Comparison of ENCODE assay signal across 9 cellular contexts in the genomic region with DNA sequence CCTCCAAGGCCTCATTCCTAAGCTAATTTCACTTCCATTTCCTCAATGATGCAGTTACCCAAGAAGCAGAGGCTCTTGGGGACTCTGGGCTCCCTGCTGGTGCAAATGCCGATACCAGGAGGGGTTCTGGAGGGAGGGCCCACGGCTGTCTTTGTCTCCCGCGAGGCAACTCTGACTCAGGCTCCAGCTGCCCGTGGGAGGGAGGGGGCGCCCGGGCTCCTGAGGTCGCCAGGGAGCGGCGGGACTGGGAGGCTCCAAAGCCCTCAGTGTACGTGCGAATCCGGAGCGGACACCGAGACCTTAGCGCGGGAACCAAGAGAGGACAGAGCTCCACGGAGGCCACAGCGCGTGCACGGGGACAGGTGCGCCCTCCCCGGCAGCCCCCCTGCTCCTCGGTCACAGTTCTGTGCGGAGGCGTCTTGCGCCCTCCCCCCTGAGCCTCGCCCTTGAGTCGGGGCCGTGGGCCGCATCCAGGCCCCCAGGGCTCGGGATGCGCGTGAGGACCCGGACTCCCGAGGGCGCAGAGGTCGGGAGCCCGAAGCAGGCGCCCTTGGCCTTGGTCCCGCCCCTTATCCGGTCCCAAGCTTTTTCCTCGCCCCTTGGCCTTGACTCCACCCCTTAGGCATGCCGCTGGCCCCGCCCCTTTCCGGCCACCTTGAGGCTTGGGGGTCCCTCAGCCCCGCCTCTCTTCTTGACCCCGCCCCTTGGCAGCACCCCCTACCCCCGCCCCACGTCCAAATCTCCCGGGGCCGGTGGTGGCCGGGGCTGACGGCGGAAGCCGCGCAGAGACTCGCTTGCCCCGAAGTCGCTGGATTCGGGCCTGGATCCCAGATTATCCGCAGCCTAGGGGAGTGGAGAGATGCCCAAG. TPM values are rescaled to one million over a fixed set of nuclear protein-coding genes. Genes with fewer than 3 reads are reported as not detected.
DNase-seq lines count a peak whose midpoint lies in the region; ATAC-seq and TF ChIP-seq lines count a peak whose summit lies in the region.
"Had no signal": no experiment of that assay in that cellular context is flagged by ENCODE, and none has a peak within 500 bp of the region (broad histone marks: within the 10 kb centered on the region; RNA-seq: fewer than 3 reads in every experiment).

No MANE protein-coding gene starts in this region.

- H3K9me3 ChIP-seq in heart right ventricle, result no peaks in the 10 kb centered on the region

- H3K4me3 Mint-ChIP-seq in IgD-negative memory B cell, result peak overlapping the region; percentile 76 to 92 (median 91)
- peak overlapping the region; percentile 69 for H3K4me3 Mint-ChIP-seq in activated T-helper 1 cell treated with anti-CD3 and anti-CD28 coated beads, Interleukin-12 subunit alpha, Interleukin-12 subunit beta, Interleukin-2, Interleukin-4 antibody, amounts not matched to agents 30 ng/mL and 10 ng/mL and 1 ng/mL, durations not matched to agents 14 hours and 24 hours and 36 hours

- peaks cover 12% of the 10 kb centered on the region for H3K27me3 Mint-ChIP-seq in IgD-negative memory B cell
- peaks cover 31% of the 10 kb centered on the region for H3K27me3 Mint-ChIP-seq in activated T-helper 1 cell treated with anti-CD3 and anti-CD28 coated beads, Interleukin-12 subunit alpha, Interleukin-12 subunit beta, Interleukin-2, Interleukin-4 antibody, amounts not matched to agents 30 ng/mL and 10 ng/mL and 1 ng/mL, durations not matched to agents 14 hours and 24 hours and 36 hours (ENCODE audit: insufficient read depth)

- DNase-seq in Caki2 (ENCODE audit: low read depth) (peak; percentile 33), heart right ventricle (peak; percentile 67 to 74), renal cortical epithelial cell (ENCODE audit: low read depth) (peak; percentile 26), KG1 (lab: John Stamatoyannopoulos, UW) (no peak), HEK293T (ENCODE audit: extremely low spot score) (no peak)
- DNase-seq in activated T-helper 1 cell treated with anti-CD3 and anti-CD28 coated beads, Interleukin-12 subunit alpha, Interleukin-12 subunit beta, Interleukin-2, Interleukin-4 antibody, amounts not matched to agents 30 ng/mL and 10 ng/mL and 1 ng/mL, durations not matched to agents 14 hours and 24 hours and 36 hours (ENCODE audit: low spot score), result no peak

- TF ChIP-seq CTCF in heart right ventricle (IDR thresholded peaks at IDR 0.05), result no peak

- H3K36me3 Mint-ChIP-seq in IgD-negative memory B cell, result peaks cover 8% of the 10 kb centered on the region
- no peaks in the 10 kb centered on the region for H3K36me3 Mint-ChIP-seq in activated T-helper 1 cell treated with anti-CD3 and anti-CD28 coated beads, Interleukin-12 subunit alpha, Interleukin-12 subunit beta, Interleukin-2, Interleukin-4 antibody, amounts not matched to agents 30 ng/mL and 10 ng/mL and 1 ng/mL, durations not matched to agents 14 hours and 24 hours and 36 hours (ENCODE audit: low read depth)

- no peaks in the 10 kb centered on the region for H3K9me3 Mint-ChIP-seq in IgD-negative memory B cell
- H3K9me3 Mint-ChIP-seq in activated T-helper 1 cell treated with anti-CD3 and anti-CD28 coated beads, Interleukin-12 subunit alpha, Interleukin-12 subunit beta, Interleukin-2, Interleukin-4 antibody, amounts not matched to agents 30 ng/mL and 10 ng/mL and 1 ng/mL, durations not matched to agents 14 hours and 24 hours and 36 hours, result no peaks in the 10 kb centered on the region

- H3K4me1 Mint-ChIP-seq in IgD-negative memory B cell, result peaks cover 39 to 59% (median 53%) of the 10 kb centered on the region in 3 donors
- peaks cover 6% of the 10 kb centered on the region for H3K4me1 Mint-ChIP-seq in activated T-helper 1 cell treated with anti-CD3 and anti-CD28 coated beads, Interleukin-12 subunit alpha, Interleukin-12 subunit beta, Interleukin-2, Interleukin-4 antibody, amounts not matched to agents 30 ng/mL and 10 ng/mL and 1 ng/mL, durations not matched to agents 14 hours and 24 hours and 36 hours (ENCODE audit: low read depth)

- H3K27ac ChIP-seq in heart right ventricle, result peak overlapping the region in 5 of 10 donors; percentile 2 to 55 (median 29)
- H3K27ac ChIP-seq: SK-N-MC had no signal

- CTCF ChIA-PET in HEK293T (lab: Yijun Ruan, JAX), result no interaction called here

- POLR2A ChIA-PET in HEK293T (lab: Yijun Ruan, JAX), result no interaction called here

- in situ Hi-C loops in Caki2 (cut with HindIII; ENCODE audit: low pct_unique_long_range_greater_than_20kb, low sequenced_read_pairs), result no loop called here

- peak overlapping the region; percentile 96 to 100 (median 97) for H3K27ac Mint-ChIP-seq in IgD-negative memory B cell
- H3K27ac Mint-ChIP-seq in activated T-helper 1 cell treated with anti-CD3 and anti-CD28 coated beads, Interleukin-12 subunit alpha, Interleukin-12 subunit beta, Interleukin-2, Interleukin-4 antibody, amounts not matched to agents 30 ng/mL and 10 ng/mL and 1 ng/mL, durations not matched to agents 14 hours and 24 hours and 36 hours, result no peak overlapping the region

- intact Hi-C loops in activated T-helper 1 cell treated with anti-CD3 and anti-CD28 coated beads, Interleukin-12 subunit alpha, Interleukin-12 subunit beta, Interleukin-2, Interleukin-4 antibody, amounts not matched to agents 30 ng/mL and 10 ng/mL and 1 ng/mL, durations not matched to agents 14 hours and 24 hours and 36 hours (cut with micrococcal nuclease), result loop anchor here (1.0 kb wide), 1 partner anchor 21 kb away; no protein-coding TSS in a partner anchor
- intact Hi-C loops in heart right ventricle (cut with DNase I), result no loop called here

- WGBS in heart right ventricle, 2 donors, result 3 to 4% methylated on average over 59 to 62 of the region's 62 CpGs

- ATAC-seq in GM19455 (IDR thresholded peaks at IDR 0.05; ENCODE audit: unreplicated experiment) (peak; percentile 35), heart right ventricle (peak; percentile 64 to 78 (median 70))

- peaks cover 15 to 66% (median 39%) of the 10 kb centered on the region in 7 donors for H3K27me3 ChIP-seq in heart right ventricle

- H3K36me3 ChIP-seq in heart right ventricle, result no peaks in the 10 kb centered on the region

- peak overlapping the region; percentile 49 to 65 (median 58) for H3K4me3 ChIP-seq in heart right ventricle
- H3K4me3 ChIP-seq: SK-N-MC had no signal

- H3K4me1 ChIP-seq in heart right ventricle, result peaks cover 8 to 39% (median 29%) of the 10 kb centered on the region in 9 donors

TF ChIP-seq in HEK293T, 16 proteins besides CTCF, POLR2A, EP300 and RAD21 (continues in another document):
- TF ChIP-seq L3MBTL2 (conservative IDR thresholded peaks at IDR 0.05) (no peak), ZNF384 (IDR thresholded peaks at IDR 0.05) (no peak), CTBP1 (IDR thresholded peaks at IDR 0.05; ENCODE audit: borderline replicate concordance) (no peak), NFRKB (IDR thresholded peaks at IDR 0.05) (no peak), SUZ12 (IDR thresholded peaks at IDR 0.05) (no peak), BHLHE40 (IDR thresholded peaks at IDR 0.05; ENCODE audit: borderline replicate concordance) (no peak), SP1 (IDR thresholded peaks at IDR 0.05) (no peak), FOXM1 (IDR thresholded peaks at IDR 0.05; ENCODE audit: borderline replicate concordance) (no peak), FOXA1 (IDR thresholded peaks at IDR 0.05) (no peak), ELF4 (IDR thresholded peaks at IDR 0.05) (no peak), HDGF (IDR thresholded peaks at IDR 0.05; ENCODE audit: borderline replicate concordance) (no peak)

RNA-seq across cellular contexts. Expression of a gene that starts 4.7 kb away (rescaled TPM):
- 0.78 TPM in 1 of 2 replicates, not detected in the other for total RNA-seq in Caki2 (2014; rRNA removed; shearing (Covaris generic); ENCODE audit: low replicate concordance)
- polyA plus RNA-seq in IgD-negative memory B cell, result 1.7 TPM
- total RNA-seq in activated T-helper 1 cell treated with anti-CD3 and anti-CD28 coated beads, Interleukin-12 subunit alpha, Interleukin-12 subunit beta, Interleukin-2, Interleukin-4 antibody, amounts not matched to agents 30 ng/mL and 10 ng/mL and 1 ng/mL, durations not matched to agents 14 hours and 24 hours and 36 hours, result 5.8 and 6.1 TPM in 2 replicates
- total RNA-seq in heart right ventricle, result 1 to 10 TPM in 9 of 10 donors, under 1 TPM in 1; 0.78 to 4.6 (median 1.4) TPM
- 1 to 10 TPM in 1 of 2 donors, under 1 TPM in 1; 0.16 to 3.5 TPM for polyA plus RNA-seq in heart right ventricle
- not detected in 2 replicates for total RNA-seq in renal cortical epithelial cell

RNA-seq across cellular contexts. Expression of a gene that starts 7.0 kb away (rescaled TPM):
- total RNA-seq in Caki2 (2014; rRNA removed; shearing (Covaris generic); ENCODE audit: low replicate concordance), result 0.61 TPM in 1 of 2 replicates, not detected in the other
- polyA plus RNA-seq in IgD-negative memory B cell (80.6 TPM), heart right ventricle (under 1 TPM; 0.03 to 0.44 TPM)
- 3.0 and 3.2 TPM in 2 replicates for total RNA-seq in activated T-helper 1 cell treated with anti-CD3 and anti-CD28 coated beads, Interleukin-12 subunit alpha, Interleukin-12 subunit beta, Interleukin-2, Interleukin-4 antibody, amounts not matched to agents 30 ng/mL and 10 ng/mL and 1 ng/mL, durations not matched to agents 14 hours and 24 hours and 36 hours
- total RNA-seq in heart right ventricle (under 1 TPM; 0.24 to 0.77 (median 0.48) TPM), renal cortical epithelial cell (0.15 and 0.17 TPM in 2 replicates)

RNA-seq across cellular contexts. Expression of a gene that starts 27.4 kb away (rescaled TPM):
- total RNA-seq in Caki2 (2014; rRNA removed; shearing (Covaris generic); ENCODE audit: low replicate concordance), result 72.2 and 118 TPM in 2 replicates
- 28.7 TPM for polyA plus RNA-seq in IgD-negative memory B cell
- 82.0 and 84.6 TPM in 2 replicates for total RNA-seq in activated T-helper 1 cell treated with anti-CD3 and anti-CD28 coated beads, Interleukin-12 subunit alpha, Interleukin-12 subunit beta, Interleukin-2, Interleukin-4 antibody, amounts not matched to agents 30 ng/mL and 10 ng/mL and 1 ng/mL, durations not matched to agents 14 hours and 24 hours and 36 hours
- total RNA-seq in heart right ventricle, result 1 to 10 TPM in 1 of 10 donors, under 1 TPM in 5, not detected in 4; 0.34 to 3.5 (median 0.66) TPM
- polyA plus RNA-seq in heart right ventricle, result 1 to 10 TPM; 1.0 to 1.7 TPM
- 1.8 and 10.8 TPM in 2 replicates for total RNA-seq in renal cortical epithelial cell

RNA-seq across cellular contexts. Expression of a gene that starts 49.7 kb away (rescaled TPM):
- total RNA-seq in Caki2 (2014; rRNA removed; shearing (Covaris generic); ENCODE audit: low replicate concordance), result 1.7 and 2.8 TPM in 2 replicates
- polyA plus RNA-seq in IgD-negative memory B cell (0.05 TPM), heart right ventricle (under 1 TPM; 0.03 to 0.22 TPM)
- 7.0 and 7.9 TPM in 2 replicates for total RNA-seq in activated T-helper 1 cell treated with anti-CD3 and anti-CD28 coated beads, Interleukin-12 subunit alpha, Interleukin-12 subunit beta, Interleukin-2, Interleukin-4 antibody, amounts not matched to agents 30 ng/mL and 10 ng/mL and 1 ng/mL, durations not matched to agents 14 hours and 24 hours and 36 hours
- total RNA-seq in heart right ventricle (under 1 TPM in 4 of 10 donors, not detected in 6; 0.06 to 0.44 (median 0.10) TPM), renal cortical epithelial cell (0.05 and 0.35 TPM in 2 replicates)

Comparison
In these comparisons a context has a peak if more than half of its experiments do, and no peak if none do; other contexts are left out.
1. DNase-seq: peak in Caki2 (single experiment), heart right ventricle (2 of 2) and renal cortical epithelial cell (single experiment); none in activated T-helper 1 cell treated with anti-CD3 and anti-CD28 coated beads, Interleukin-12 subunit alpha, Interleukin-12 subunit beta, Interleukin-2, Interleukin-4 antibody, amounts not matched to agents 30 ng/mL and 10 ng/mL and 1 ng/mL, durations not matched to agents 14 hours and 24 hours and 36 hours (single experiment), KG1 (single experiment) and HEK293T (single experiment).